ENCODE assay signal across 6 cellular contexts in the genomic region with DNA sequence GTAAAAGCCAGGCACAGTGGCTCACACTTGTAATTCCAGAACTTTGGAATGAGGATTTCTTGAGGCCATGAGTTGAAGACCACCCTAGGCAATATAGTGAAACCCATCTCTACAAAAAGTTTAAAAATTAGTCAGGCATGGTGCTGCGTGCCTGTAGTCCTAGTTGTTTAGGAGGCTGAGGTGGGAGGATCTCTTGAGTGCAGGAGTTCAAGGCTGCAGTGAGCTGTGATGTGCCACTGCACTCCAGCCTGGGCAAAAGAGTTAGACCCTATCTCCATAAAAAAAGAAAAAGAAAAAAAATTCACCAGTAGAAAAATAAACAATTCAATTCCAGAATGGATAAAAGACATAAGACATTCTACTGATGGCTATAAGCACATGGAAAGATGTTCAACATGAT.
"Had no signal": no experiment of that assay in that cellular context is flagged by ENCODE, and none has a peak within 500 bp of the region (broad histone marks: within the 10 kb centered on the region; RNA-seq: fewer than 3 reads in every experiment).

No MANE protein-coding gene starts in this region.

- ATAC-seq: K562 had no signal

- FAIRE-seq: K562 had no signal

- DNase-seq: IMR-90, KBM-7, KG1 had no signal

- H3K4me3 ChIP-seq: K562 had no signal

- H3K27ac ChIP-seq: HL-60, KMS-11 had no signal

- H3K4me2 ChIP-seq: KMS-11 had no signal

- H3K9ac ChIP-seq: KMS-11 had no signal
